Comparison of ENCODE assay signal across 29 cellular contexts in the genomic region with DNA sequence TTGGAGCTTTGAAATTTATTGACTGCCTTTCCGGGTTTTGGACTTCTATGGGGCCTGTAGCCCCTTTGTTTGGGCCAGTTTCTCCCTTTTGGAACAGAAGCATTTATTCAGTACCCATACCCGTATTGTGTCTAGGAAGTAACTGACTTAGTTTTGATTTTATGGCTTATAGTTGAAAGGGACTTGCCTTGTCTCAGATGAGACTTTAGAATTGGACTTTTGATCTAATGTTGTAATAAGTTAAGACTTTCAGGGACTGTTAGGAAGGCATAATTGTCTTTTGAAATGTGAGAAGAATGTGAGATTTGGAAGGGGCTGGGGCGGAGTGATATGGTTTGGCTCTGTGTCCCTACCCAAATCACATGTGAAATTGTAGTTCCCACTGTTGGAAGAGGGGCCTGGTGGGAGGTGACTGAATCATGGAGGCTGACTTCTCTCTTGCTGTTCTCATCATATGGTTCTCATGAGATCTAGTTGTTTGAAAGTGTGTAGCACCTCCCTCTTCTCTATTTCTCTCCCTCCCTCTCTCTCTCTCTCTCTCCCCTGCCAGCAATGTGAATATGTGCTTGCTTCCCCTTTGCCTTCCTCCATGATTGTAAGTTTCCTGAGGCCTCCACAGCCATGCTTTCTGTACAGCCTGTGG. TPM values are rescaled to one million over a fixed set of nuclear protein-coding genes. Genes with fewer than 3 reads are reported as not detected.
DNase-seq lines count a peak whose midpoint lies in the region; ATAC-seq and TF ChIP-seq lines count a peak whose summit lies in the region.
"Had no signal": no experiment of that assay in that cellular context is flagged by ENCODE, and none has a peak within 500 bp of the region (broad histone marks: within the 10 kb centered on the region; RNA-seq: fewer than 3 reads in every experiment).

No MANE protein-coding gene starts in this region.

- no peak for TF ChIP-seq POLR2A in body of pancreas (IDR thresholded peaks at IDR 0.05)
- no peak for TF ChIP-seq POLR2A in gastrocnemius medialis (IDR thresholded peaks at IDR 0.05)

- no peak for ATAC-seq in body of pancreas
- ATAC-seq in gastrocnemius medialis, result no peak
- ATAC-seq in GM18511 (IDR thresholded peaks at IDR 0.05; ENCODE audit: unreplicated experiment), result no peak
- ATAC-seq: activated CD8-positive, alpha-beta memory T cell treated with anti-CD3 and anti-CD28 coated beads, Interleukin-2, amount 10 ng/mL, durations not matched to agents 7 days and 5 days; activated naive CD8-positive, alpha-beta T cell treated with anti-CD3 and anti-CD28 coated beads, Interleukin-2, amount 50 U/mL, for 24 hours; activated T-cell treated with anti-CD3 and anti-CD28 coated beads, Interleukin-2, amount 50 U/mL, for 4 hours; left ventricle myocardium superior; naive thymus-derived CD8-positive, alpha-beta T cell; Panc1; stimulated activated effector memory CD8-positive, alpha-beta T cell treated with anti-CD3 and anti-CD28 coated beads, Interleukin-12 subunit alpha, Interleukin-12 subunit beta, amount 100 ng/mL, for 72 hours; T-helper 17 cell had no signal

- H4K20me1 ChIP-seq in GM23248 (ENCODE audit: insufficient read depth) (no peaks in the 10 kb centered on the region), hepatocyte (ENCODE audit: insufficient read depth, poor library complexity, severe bottlenecking) (no peaks in the 10 kb centered on the region)

- H3K4me3 Mint-ChIP-seq in endothelial cell (ENCODE audit: unreplicated experiment), result no peak overlapping the region
- H3K4me3 Mint-ChIP-seq: activated CD8-positive, alpha-beta memory T cell treated with anti-CD3 and anti-CD28 coated beads, Interleukin-2, amount 10 ng/mL, durations not matched to agents 7 days and 5 days; activated naive CD8-positive, alpha-beta T cell treated with anti-CD3 and anti-CD28 coated beads, Interleukin-2, amount 50 U/mL, for 24 hours; activated T-cell treated with anti-CD3 and anti-CD28 coated beads, Interleukin-2, amount 50 U/mL, for 4 hours; CD4-positive, alpha-beta T cell; naive thymus-derived CD8-positive, alpha-beta T cell; stimulated activated effector memory CD8-positive, alpha-beta T cell treated with anti-CD3 and anti-CD28 coated beads, Interleukin-12 subunit alpha, Interleukin-12 subunit beta, amount 100 ng/mL, for 72 hours; T-helper 17 cell had no signal

- no peak overlapping the region for H3K4me3 ChIP-seq in GM23248
- no peak overlapping the region for H3K4me3 ChIP-seq in body of pancreas
- H3K4me3 ChIP-seq in hepatocyte, result no peak overlapping the region
- H3K4me3 ChIP-seq in subcutaneous abdominal adipose tissue (ENCODE audit: low read depth in 1 of 5, low read length in 5 of 5), result no peak overlapping the region
- no peak overlapping the region for H3K4me3 ChIP-seq in gastrocnemius medialis
- H3K4me3 ChIP-seq: prostate gland, suprapubic skin had no signal

- H3K4me2 ChIP-seq in GM23248 (ENCODE audit: unreplicated experiment), result no peak overlapping the region
- H3K4me2 ChIP-seq in hepatocyte, result no peak overlapping the region

- H3K9ac ChIP-seq in GM23248, result no peak overlapping the region
- H3K9ac ChIP-seq in subcutaneous abdominal adipose tissue (ENCODE audit: low read length in 5 of 5), result peak overlapping the region in 1 of 5 donors; percentile 16

- H3K9me2 ChIP-seq in GM23248 (ENCODE audit: insufficient read depth) (no peaks in the 10 kb centered on the region), hepatocyte (replicated peaks; ENCODE audit: insufficient read depth) (no peaks in the 10 kb centered on the region)

- intact Hi-C loops in body of pancreas (cut with DNase I) (no loop called here), gastrocnemius medialis (cut with DNase I; ENCODE audit: low total_unique reads) (no loop called here)

- H3K27me3 ChIP-seq in GM23248 (replicated peaks; ENCODE audit: insufficient read depth) (no peaks in the 10 kb centered on the region), body of pancreas (no peaks in the 10 kb centered on the region), hepatocyte (no peaks in the 10 kb centered on the region), subcutaneous abdominal adipose tissue (ENCODE audit: control insufficient read depth in 5 of 5, insufficient read depth in 4 of 5, low read length in 5 of 5) (no peaks in the 10 kb centered on the region), gastrocnemius medialis (no peaks in the 10 kb centered on the region)
- H3K27me3 ChIP-seq: suprapubic skin had no signal

- peaks cover 41% of the 10 kb centered on the region for H3F3A ChIP-seq in GM23248 (ENCODE audit: insufficient read depth)

- DNase-seq in GM23248 (peak; percentile 3), body of pancreas (no peak), hepatocyte (ENCODE audit: low spot score) (no peak), endothelial cell (ENCODE audit: low spot score) (no peak), gastrocnemius medialis (no peak), COLO829 (ENCODE audit: low spot score) (no peak)
- DNase-seq: activated CD4-positive, alpha-beta T cell treated with anti-CD3 and anti-CD28 coated beads, Interleukin-2, amount 50 U/mL, for 4 hours; activated CD8-positive, alpha-beta memory T cell treated with anti-CD3 and anti-CD28 coated beads, Interleukin-2, amount 10 ng/mL, durations not matched to agents 7 days and 5 days; activated gamma-delta T cell; activated naive CD8-positive, alpha-beta T cell treated with anti-CD3 and anti-CD28 coated beads, Interleukin-2, amount 50 U/mL, for 24 hours; activated T-cell treated with anti-CD3 and anti-CD28 coated beads, Interleukin-2, amount 50 U/mL, for 4 hours; CD4-positive, alpha-beta T cell; glutamatergic neuron; left ventricle myocardium superior; naive thymus-derived CD8-positive, alpha-beta T cell; NCI-H1417; NCI-H2029 treated with DMSO at 0.1 percent for 48 hours; NCI-H2227 treated with DMSO at 0.1 percent for 48 hours; NCI-H748 treated with DMSO at 0.1 percent for 48 hours; occipital lobe; Right ventricle myocardium superior; stimulated activated CD4-positive, alpha-beta T cell treated with anti-CD3 and anti-CD28 coated beads, Interleukin-15, amount 100 ng/mL, for 24 hours; T-helper 17 cell had no signal

- no peak overlapping the region for H3K27ac Mint-ChIP-seq in endothelial cell (ENCODE audit: unreplicated experiment)
- H3K27ac Mint-ChIP-seq: activated CD8-positive, alpha-beta memory T cell treated with anti-CD3 and anti-CD28 coated beads, Interleukin-2, amount 10 ng/mL, durations not matched to agents 7 days and 5 days; activated naive CD8-positive, alpha-beta T cell treated with anti-CD3 and anti-CD28 coated beads, Interleukin-2, amount 50 U/mL, for 24 hours; CD4-positive, alpha-beta T cell; naive thymus-derived CD8-positive, alpha-beta T cell; stimulated activated effector memory CD8-positive, alpha-beta T cell treated with anti-CD3 and anti-CD28 coated beads, Interleukin-12 subunit alpha, Interleukin-12 subunit beta, amount 100 ng/mL, for 72 hours; T-helper 17 cell had no signal

- peaks cover 2% of the 10 kb centered on the region for H3K27me3 Mint-ChIP-seq in endothelial cell (ENCODE audit: unreplicated experiment)
- H3K27me3 Mint-ChIP-seq: activated naive CD8-positive, alpha-beta T cell treated with anti-CD3 and anti-CD28 coated beads, Interleukin-2, amount 50 U/mL, for 24 hours; CD4-positive, alpha-beta T cell had no signal

- H3K36me3 Mint-ChIP-seq in endothelial cell (ENCODE audit: low read depth, unreplicated experiment), result no peaks in the 10 kb centered on the region
- H3K36me3 Mint-ChIP-seq: activated CD8-positive, alpha-beta memory T cell treated with anti-CD3 and anti-CD28 coated beads, Interleukin-2, amount 10 ng/mL, durations not matched to agents 7 days and 5 days; naive thymus-derived CD8-positive, alpha-beta T cell; stimulated activated effector memory CD8-positive, alpha-beta T cell treated with anti-CD3 and anti-CD28 coated beads, Interleukin-12 subunit alpha, Interleukin-12 subunit beta, amount 100 ng/mL, for 72 hours had no signal

- H3K4me1 Mint-ChIP-seq in endothelial cell (ENCODE audit: unreplicated experiment), result no peaks in the 10 kb centered on the region
- H3K4me1 Mint-ChIP-seq: activated CD8-positive, alpha-beta memory T cell treated with anti-CD3 and anti-CD28 coated beads, Interleukin-2, amount 10 ng/mL, durations not matched to agents 7 days and 5 days; activated naive CD8-positive, alpha-beta T cell treated with anti-CD3 and anti-CD28 coated beads, Interleukin-2, amount 50 U/mL, for 24 hours; naive thymus-derived CD8-positive, alpha-beta T cell; stimulated activated effector memory CD8-positive, alpha-beta T cell treated with anti-CD3 and anti-CD28 coated beads, Interleukin-12 subunit alpha, Interleukin-12 subunit beta, amount 100 ng/mL, for 72 hours; T-helper 17 cell had no signal

- H3K27ac ChIP-seq in GM23248 (no peak overlapping the region), body of pancreas (peak overlapping the region in 3 of 4 donors; percentile 41 to 88 (median 83)), hepatocyte (peak overlapping the region; percentile 87), subcutaneous abdominal adipose tissue (ENCODE audit: low read depth, low read length) (peak overlapping the region; percentile 94), gastrocnemius medialis (peak overlapping the region in 2 of 4 donors; percentile 27 to 66)
- H3K27ac ChIP-seq: prostate gland had no signal

- H3K36me3 ChIP-seq in GM23248 (ENCODE audit: low read depth), result no peaks in the 10 kb centered on the region
- H3K36me3 ChIP-seq in body of pancreas (replicated peaks in 1 of 2; ENCODE audit: insufficient read depth in 1 of 2, low read depth in 2 of 2), result no peaks in the 10 kb centered on the region
- H3K36me3 ChIP-seq in hepatocyte (replicated peaks; ENCODE audit: insufficient read depth, low read depth), result no peaks in the 10 kb centered on the region
- no peaks in the 10 kb centered on the region for H3K36me3 ChIP-seq in subcutaneous abdominal adipose tissue (ENCODE audit: control insufficient read depth in 5 of 5, insufficient read depth in 5 of 5, low read length in 5 of 5)
- H3K36me3 ChIP-seq in gastrocnemius medialis, result no peaks in the 10 kb centered on the region
- H3K36me3 ChIP-seq: prostate gland, suprapubic skin had no signal

- H3K9me3 ChIP-seq in GM23248 (ENCODE audit: low read depth), result no peaks in the 10 kb centered on the region
- H3K9me3 ChIP-seq in body of pancreas, result no peaks in the 10 kb centered on the region
- no peaks in the 10 kb centered on the region for H3K9me3 ChIP-seq in hepatocyte (ENCODE audit: low read depth)
- no peaks in the 10 kb centered on the region for H3K9me3 ChIP-seq in subcutaneous abdominal adipose tissue (ENCODE audit: control insufficient read depth in 5 of 5, low read length in 5 of 5)
- no peaks in the 10 kb centered on the region for H3K9me3 ChIP-seq in gastrocnemius medialis
- H3K9me3 ChIP-seq: prostate gland, suprapubic skin had no signal

- H2AFZ ChIP-seq in GM23248 (no peak overlapping the region), hepatocyte (no peak overlapping the region)

- in situ Hi-C loops in GM23248 (cut with MboI), result no loop called here
- in situ Hi-C loops in gastrocnemius medialis (cut with MboI; ENCODE audit: low sequenced_read_pairs in 4 of 4), result no loop called here

- no peak for TF ChIP-seq CTCF in body of pancreas (IDR thresholded peaks at IDR 0.05)
- TF ChIP-seq CTCF in hepatocyte (IDR thresholded peaks at IDR 0.05; ENCODE audit: poor library complexity), result no peak
- no peak for TF ChIP-seq CTCF in endothelial cell (IDR thresholded peaks at IDR 0.05; ENCODE audit: unreplicated experiment)
- no peak for TF ChIP-seq CTCF in gastrocnemius medialis (IDR thresholded peaks at IDR 0.05 in 4 of 5, conservative IDR thresholded peaks at IDR 0.05 in 1 of 5)

- 92 to 96% methylated on average over 3 of the region's 3 CpGs for WGBS in GM23248 (ENCODE audit: low coverage in 1 of 2, low lambda C conversion rate in 2 of 2, missing lambda C conversion rate in 2 of 2), 2 experiments
- WGBS in body of pancreas, 2 donors, result 71 to 91% methylated on average over 3 of the region's 3 CpGs
- WGBS in hepatocyte (ENCODE audit: low lambda C conversion rate, missing lambda C conversion rate), result 83% methylated on average over 3 of the region's 3 CpGs

- no peaks in the 10 kb centered on the region for H3K79me2 ChIP-seq in GM23248 (ENCODE audit: insufficient read depth)
- no peaks in the 10 kb centered on the region for H3K79me2 ChIP-seq in hepatocyte

- no peaks in the 10 kb centered on the region for H3K9me3 Mint-ChIP-seq in endothelial cell (ENCODE audit: unreplicated experiment)
- H3K9me3 Mint-ChIP-seq: activated naive CD8-positive, alpha-beta T cell treated with anti-CD3 and anti-CD28 coated beads, Interleukin-2, amount 50 U/mL, for 24 hours; activated T-cell treated with anti-CD3 and anti-CD28 coated beads, Interleukin-2, amount 50 U/mL, for 4 hours; CD4-positive, alpha-beta T cell; naive thymus-derived CD8-positive, alpha-beta T cell; stimulated activated effector memory CD8-positive, alpha-beta T cell treated with anti-CD3 and anti-CD28 coated beads, Interleukin-12 subunit alpha, Interleukin-12 subunit beta, amount 100 ng/mL, for 72 hours had no signal

- H3K4me1 ChIP-seq in GM23248 (ENCODE audit: insufficient read depth) (peaks cover 64% of the 10 kb centered on the region), body of pancreas (peaks cover 41% of the 10 kb centered on the region), hepatocyte (ENCODE audit: insufficient read depth) (peaks cover 50% of the 10 kb centered on the region), subcutaneous abdominal adipose tissue (ENCODE audit: control insufficient read depth in 5 of 5, insufficient read depth in 5 of 5, low read length in 5 of 5) (peaks cover 6 to 64% (median 59%) of the 10 kb centered on the region in 5 donors), gastrocnemius medialis (peaks cover 40 to 50% of the 10 kb centered on the region in 2 donors)
- H3K4me1 ChIP-seq: prostate gland had no signal

RNA-seq across cellular contexts. Expression of a gene that starts 17.4 kb away (rescaled TPM):
- 23.8 and 39.4 TPM in 2 replicates for total RNA-seq in GM23248 (2014; rRNA removed; shearing (Covaris generic))
- polyA plus RNA-seq in GM23248 (2016; fragmentation: Nextera tagmentation; extraction: Ambion mirVana), result 43.9 and 44.5 TPM in 2 replicates
- total RNA-seq in body of pancreas, result 10 to 100 TPM; 18.9 to 49.4 TPM
- 175 and 179 TPM in 2 replicates for total RNA-seq in hepatocyte
- 67.8 and 106 TPM in 2 replicates for polyA plus RNA-seq in hepatocyte
- total RNA-seq in endothelial cell (ENCODE audit: unreplicated experiment), result 1.6 TPM
- 100 to 1,000 TPM; 203 to 254 (median 208) TPM for total RNA-seq in gastrocnemius medialis

RNA-seq across cellular contexts. Expression of a gene that starts 57.8 kb away (rescaled TPM):
- 9.6 and 13.7 TPM in 2 replicates for total RNA-seq in GM23248 (2014; rRNA removed; shearing (Covaris generic))
- polyA plus RNA-seq in GM23248 (2016; fragmentation: Nextera tagmentation; extraction: Ambion mirVana) (19.8 and 20.9 TPM in 2 replicates), hepatocyte (35.0 and 51.7 TPM in 2 replicates)
- total RNA-seq in body of pancreas (1 to 10 TPM; 3.1 to 5.6 TPM), hepatocyte (47.7 and 51.0 TPM in 2 replicates), endothelial cell (ENCODE audit: unreplicated experiment) (not detected), gastrocnemius medialis (100 to 1,000 TPM; 325 to 380 (median 345) TPM)
- total RNA-seq: activated CD8-positive, alpha-beta memory T cell treated with anti-CD3 and anti-CD28 coated beads, Interleukin-2, amount 10 ng/mL, durations not matched to agents 7 days and 5 days; naive thymus-derived CD8-positive, alpha-beta T cell; T-helper 17 cell had no signal
- polyA plus RNA-seq: naive thymus-derived CD8-positive, alpha-beta T cell had no signal
